15 cellular contexts compared by ENCODE assay signal in genomic region chr9:134545213-134546211, GRCh38.
DNase-seq lines count a peak whose midpoint lies in the region; ATAC-seq, FAIRE-seq and TF ChIP-seq lines count a peak whose summit lies in the region.
"Had no signal": no experiment of that assay in that cellular context is flagged by ENCODE, and none has a peak within 500 bp of the region (broad histone marks: within the 10 kb centered on the region; RNA-seq: fewer than 3 reads in every experiment).

No MANE protein-coding gene starts in this region.

- WGBS in heart left ventricle, 4 donors: 63 to 68% (median 65%) methylated on average over 35 to 36 of the region's 36 CpGs
- WGBS in SK-N-SH (ENCODE audit: low lambda C conversion rate): 89% methylated on average over 26 of the region's 36 CpGs

- no peak overlapping the region for H3K9ac ChIP-seq in SK-N-SH
- H3K9ac ChIP-seq: KMS-11 had no signal

- H3K9me3 ChIP-seq in ascending aorta (no peaks in the 10 kb centered on the region), heart left ventricle (no peaks in the 10 kb centered on the region), SK-N-SH (no peaks in the 10 kb centered on the region)

- no peaks in the 10 kb centered on the region for H4K20me1 ChIP-seq in SK-N-SH (ENCODE audit: insufficient read depth)

- peak; percentile 83 for DNase-seq in AG20443 (ENCODE audit: low spot score)
- DNase-seq in ascending aorta (ENCODE audit: low spot score in 2 of 2): no peak
- peak in 1 of 5 donors; percentile 30 for DNase-seq in heart left ventricle
- DNase-seq in posterior vena cava (ENCODE audit: low spot score): peak; percentile 76
- no peak for DNase-seq in NCI-H146 (lab: John Stamatoyannopoulos, UW)
- DNase-seq in GM19239 (ENCODE audit: insufficient read length, low spot score): no peak
- no peak for DNase-seq in SK-N-SH
- DNase-seq: natural killer cell; NCI-H446; stimulated activated CD4-positive, alpha-beta T cell treated with anti-CD3 and anti-CD28 coated beads, Interleukin-4, amount 100 ng/mL, for 4 hours had no signal

- H3K9me2 ChIP-seq in SK-N-SH: no peaks in the 10 kb centered on the region

- CTCF ChIA-PET in SK-N-SH (lab: Yijun Ruan, JAX): no interaction called here

- intact Hi-C loops in ascending aorta (cut with DNase I) (loop anchor here (2.0 to 5.0 kb wide), 2 partner anchors 88 to 95 kb away; partner anchors contain the start of gene COL5A1), heart left ventricle (cut with DNase I) (no loop called here), posterior vena cava (cut with DNase I) (no loop called here)

- H3K27ac ChIP-seq in ascending aorta: peak overlapping the region; percentile 59 to 81
- peak overlapping the region in 10 of 12 donors; percentile 0 to 82 (median 56) for H3K27ac ChIP-seq in heart left ventricle
- peak overlapping the region in 1 of 2 experiments; percentile 38; a peak in 1 of 4 replicates for H3K27ac ChIP-seq in SK-N-SH (ENCODE audit: low read depth in 2 of 2, low read length in 1 of 2)
- H3K27ac ChIP-seq: C4-2B, cardiac muscle cell, KMS-11 had no signal

- POLR2A ChIA-PET in SK-N-SH (lab: Yijun Ruan, JAX): no interaction called here

- no peaks in the 10 kb centered on the region for H3K79me2 ChIP-seq in SK-N-SH (ENCODE audit: insufficient read depth)

- ATAC-seq in heart left ventricle (peak; percentile 10 to 62 (median 45)), HG02885 (IDR thresholded peaks at IDR 0.05; ENCODE audit: poor library complexity, unreplicated experiment) (no peak)
- ATAC-seq: GM12878, natural killer cell had no signal

- H3K27me3 ChIP-seq in ascending aorta: no peaks in the 10 kb centered on the region
- H3K27me3 ChIP-seq in heart left ventricle: peaks cover 0 to 23% (median 2%) of the 10 kb centered on the region in 9 donors
- H3K27me3 ChIP-seq in SK-N-SH (ENCODE audit: insufficient read depth): no peaks in the 10 kb centered on the region
- H3K27me3 ChIP-seq: cardiac muscle cell had no signal

- no peak for FAIRE-seq in GM19239 (lab: Jason Lieb, UNC)
- FAIRE-seq: GM12878 had no signal

- H3K4me3 ChIP-seq in ascending aorta (peak overlapping the region in 1 of 2 donors; percentile 57), heart left ventricle (peak overlapping the region in 2 of 12 donors; percentile 23 to 29), SK-N-SH (ENCODE audit: low read depth in 2 of 2, low read length in 1 of 2) (no peak overlapping the region)
- H3K4me3 ChIP-seq: cardiac muscle cell, GM12878 had no signal

- no peak for TF ChIP-seq EP300 in SK-N-SH (IDR thresholded peaks at IDR 0.05; ENCODE audit: borderline replicate concordance in 1 of 2, low read depth in 1 of 2, low read length in 1 of 2)

- H3F3A ChIP-seq in SK-N-SH (replicated peaks; ENCODE audit: insufficient read depth): peaks cover 9% of the 10 kb centered on the region

- no peaks in the 10 kb centered on the region for H3K36me3 ChIP-seq in ascending aorta
- no peaks in the 10 kb centered on the region for H3K36me3 ChIP-seq in heart left ventricle
- no peaks in the 10 kb centered on the region for H3K36me3 ChIP-seq in SK-N-SH (replicated peaks in 1 of 2; ENCODE audit: control insufficient read depth in 1 of 2, insufficient read depth in 2 of 2, low read length in 1 of 2)
- H3K36me3 ChIP-seq: cardiac muscle cell had no signal

- TF ChIP-seq CTCF in ascending aorta (IDR thresholded peaks at IDR 0.05) (no peak), heart left ventricle (IDR thresholded peaks at IDR 0.05) (no peak), SK-N-SH (IDR thresholded peaks at IDR 0.05) (no peak)

- no peak for TF ChIP-seq RAD21 in SK-N-SH (IDR thresholded peaks at IDR 0.05; ENCODE audit: low read length)

- peaks cover 4 to 7% of the 10 kb centered on the region in 2 donors for H3K4me1 ChIP-seq in ascending aorta
- H3K4me1 ChIP-seq in heart left ventricle: peaks cover 0 to 23% (median 0%) of the 10 kb centered on the region in 12 donors
- peaks cover 0 to 13% of the 10 kb centered on the region in 2 experiments; a peak in 1 of 4 replicates for H3K4me1 ChIP-seq in SK-N-SH (ENCODE audit: control insufficient read depth in 1 of 2, insufficient read depth in 2 of 2, low read depth in 1 of 2, low read length in 1 of 2)

- H3K4me2 ChIP-seq in SK-N-SH: no peak overlapping the region
- H3K4me2 ChIP-seq: KMS-11 had no signal

- TF ChIP-seq POLR2A in heart left ventricle (IDR thresholded peaks at IDR 0.05): no peak

- H2AFZ ChIP-seq in SK-N-SH (ENCODE audit: low read depth): no peak overlapping the region

TF ChIP-seq in SK-N-SH, 30 proteins besides CTCF, POLR2A, EP300 and RAD21:
- TF ChIP-seq GABPA (IDR thresholded peaks at IDR 0.05; ENCODE audit: low read depth): no peak
- TF ChIP-seq SMC3 (IDR thresholded peaks at IDR 0.05; ENCODE audit: low read depth, low read length): no peak
- TF ChIP-seq EZH2phosphoT487 (IDR thresholded peaks at IDR 0.05; ENCODE audit: borderline replicate concordance, low read depth): no peak
- no peak for TF ChIP-seq ELF1 (IDR thresholded peaks at IDR 0.05)
- TF ChIP-seq USF1 (IDR thresholded peaks at IDR 0.05; ENCODE audit: borderline replicate concordance, low read depth): no peak
- no peak for TF ChIP-seq TEAD4 (IDR thresholded peaks at IDR 0.05; ENCODE audit: borderline replicate concordance, insufficient read depth)
- no peak for TF ChIP-seq RCOR1 (IDR thresholded peaks at IDR 0.05; ENCODE audit: low read length)
- no peak for TF ChIP-seq USF2 (IDR thresholded peaks at IDR 0.05; ENCODE audit: borderline replicate concordance, low read depth, low read length)
- TF ChIP-seq NFIC (IDR thresholded peaks at IDR 0.05; ENCODE audit: borderline replicate concordance): no peak
- no peak for TF ChIP-seq YY1 (IDR thresholded peaks at IDR 0.05; ENCODE audit: low read depth)
- no peak for TF ChIP-seq SIN3A (IDR thresholded peaks at IDR 0.05; ENCODE audit: borderline replicate concordance, low read depth, low read length)
- TF ChIP-seq ZBTB33 (IDR thresholded peaks at IDR 0.05; ENCODE audit: borderline replicate concordance, low read depth): no peak
- no peak for TF ChIP-seq RXRA (IDR thresholded peaks at IDR 0.05; ENCODE audit: borderline replicate concordance, low read depth)
- no peak for TF ChIP-seq MAX (IDR thresholded peaks at IDR 0.05; ENCODE audit: low read depth)
- no peak for TF ChIP-seq NRF1 (IDR thresholded peaks at IDR 0.05; ENCODE audit: low read depth, low read length)

Comparison
In these comparisons a context has a peak if more than half of its experiments do, and no peak if none do; other contexts are left out.
1. DNase-seq: peak in AG20443 (single experiment) and posterior vena cava (single experiment); none in ascending aorta (0 of 2), NCI-H146 (single experiment), GM19239 (single experiment) and SK-N-SH (single experiment).